In genomic region chr12:107668320-107668719, GRCh38 we compare ENCODE assay signal across 3 cellular contexts.
TF ChIP-seq lines count a peak whose summit lies in the region.

No MANE protein-coding gene starts in this region.

TF ChIP-seq in IMR-90, 13 proteins besides CTCF, POLR2A, EP300 and RAD21:
- TF ChIP-seq RCOR1 (IDR thresholded peaks at IDR 0.05; ENCODE audit: insufficient replicate concordance, low read length) (peak; percentile 38), CHD1 (IDR thresholded peaks at IDR 0.05; ENCODE audit: low read depth, low read length) (no peak), USF2 (IDR thresholded peaks at IDR 0.05; ENCODE audit: low read depth, low read length) (no peak), NFE2L2 (IDR thresholded peaks at IDR 0.05; ENCODE audit: low read depth, low read length) (0 out of 2 replicates have a peak, but pooled peaks have one; percentile 8), BHLHE40 (IDR thresholded peaks at IDR 0.05; ENCODE audit: low read depth, low read length) (no peak), MAFK (IDR thresholded peaks at IDR 0.05; ENCODE audit: low read depth, low read length) (no peak)

TF ChIP-seq in H1, 55 proteins besides CTCF, POLR2A, EP300 and RAD21:
- TF ChIP-seq KDM1A (IDR thresholded peaks at IDR 0.05; ENCODE audit: borderline replicate concordance, low read length) (peak; percentile 85; the same call in 1 of the 2 replicates), CTBP2 (IDR thresholded peaks at IDR 0.05; ENCODE audit: borderline replicate concordance, insufficient read depth, insufficient read length, low read length) (no peak), ATF3 (IDR thresholded peaks at IDR 0.05; ENCODE audit: insufficient read depth, low read depth, low read length) (no peak), BCL11A (IDR thresholded peaks at IDR 0.05; ENCODE audit: low read depth in 2 of 2, low read length in 2 of 2) (no peak), SRF (IDR thresholded peaks at IDR 0.05; ENCODE audit: low read depth, low read length) (no peak)

TF ChIP-seq in neural cell, 6 proteins besides CTCF, POLR2A, EP300 and RAD21:
- TF ChIP-seq REST (IDR thresholded peaks at IDR 0.05; ENCODE audit: borderline replicate concordance), result no peak
